ENCODE assay signal across 27 cellular contexts in the genomic region with DNA sequence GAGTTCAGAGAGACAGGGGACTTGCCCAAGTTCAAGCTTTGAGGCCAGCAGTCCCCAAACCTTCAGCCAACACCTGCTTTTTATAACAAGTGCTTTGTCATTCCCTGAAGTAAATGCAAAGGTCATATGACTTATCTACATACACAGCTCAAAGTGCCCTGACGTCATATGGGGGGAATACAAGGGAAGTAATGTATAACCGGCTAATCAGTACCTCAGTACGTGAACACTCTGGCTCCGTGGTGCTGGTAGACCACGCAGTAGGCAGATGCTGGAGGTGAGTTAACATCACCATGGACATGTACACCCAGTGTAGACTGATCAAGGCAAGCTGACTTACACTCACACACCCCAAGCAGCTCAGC.
A peak's percentile ranks its signal among the peaks of the same experiment; 100 is the strongest.
DNase-seq lines count a peak whose midpoint lies in the region; ATAC-seq and TF ChIP-seq lines count a peak whose summit lies in the region.
"Had no signal": no experiment of that assay in that cellular context is flagged by ENCODE, and none has a peak within 500 bp of the region (broad histone marks: within the 10 kb centered on the region; RNA-seq: fewer than 3 reads in every experiment).

No MANE protein-coding gene starts in this region.

- H3K4me2 ChIP-seq in smooth muscle cell = no peak overlapping the region
- H3K4me2 ChIP-seq: SK-N-SH had no signal

- peaks cover 3% of the 10 kb centered on the region for H3K4me1 Mint-ChIP-seq in activated CD4-positive, alpha-beta T cell treated with anti-CD3 and anti-CD28 coated beads for 36 hours
- H3K4me1 Mint-ChIP-seq in IgD-negative memory B cell (peaks cover 42 to 62% (median 45%) of the 10 kb centered on the region in 3 donors), progenitor cell of endocrine pancreas (ENCODE audit: low read depth) (peaks cover 11% of the 10 kb centered on the region)

- H3K27me3 Mint-ChIP-seq in activated CD4-positive, alpha-beta T cell treated with anti-CD3 and anti-CD28 coated beads for 36 hours = peaks cover 10% of the 10 kb centered on the region
- no peaks in the 10 kb centered on the region for H3K27me3 Mint-ChIP-seq in IgD-negative memory B cell
- H3K27me3 Mint-ChIP-seq in progenitor cell of endocrine pancreas = no peaks in the 10 kb centered on the region
- H3K27me3 Mint-ChIP-seq: dendritic cell treated with granulocyte-macrophage colony-stimulating factor and Interleukin-4, amounts not matched to agents 40 ng/mL and 50 ng/mL, for 4 days had no signal

- H3K79me2 ChIP-seq in smooth muscle cell (ENCODE audit: low read depth) = no peaks in the 10 kb centered on the region

- H3K9me3 Mint-ChIP-seq in activated CD4-positive, alpha-beta T cell treated with anti-CD3 and anti-CD28 coated beads for 36 hours (ENCODE audit: low read depth) = no peaks in the 10 kb centered on the region
- H3K9me3 Mint-ChIP-seq in IgD-negative memory B cell (no peaks in the 10 kb centered on the region), progenitor cell of endocrine pancreas (ENCODE audit: low read depth) (no peaks in the 10 kb centered on the region)
- H3K9me3 Mint-ChIP-seq: dendritic cell treated with granulocyte-macrophage colony-stimulating factor and Interleukin-4, amounts not matched to agents 40 ng/mL and 50 ng/mL, for 4 days; T-helper 2 cell treated with Interferon-gamma antibody and Interleukin-4, amounts not matched to agents 5 μg/mL and 100 μg/mL, for 36 hours had no signal

- peak; percentile 18 for DNase-seq in activated CD4-positive, alpha-beta T cell treated with anti-CD3 and anti-CD28 coated beads for 36 hours
- no peak for DNase-seq in activated CD4-positive, alpha-beta T cell treated with anti-CD3 and anti-CD28 coated beads for 48 hours
- peak; percentile 63 for DNase-seq in colonic mucosa
- no peak for DNase-seq in progenitor cell of endocrine pancreas (ENCODE audit: low spot score, unreplicated experiment)
- DNase-seq in HT-29 (ENCODE audit: low spot score) = no peak
- no peak for DNase-seq in middle frontal gyrus (ENCODE audit: extremely low spot score, low spot score)
- DNase-seq in smooth muscle cell (lab: John Stamatoyannopoulos, UW; ENCODE audit: unreplicated experiment) = no peak
- DNase-seq: activated CD4-positive, alpha-beta T cell treated with anti-CD3 and anti-CD28 coated beads, Interleukin-2, amount 50 U/mL, for 4 hours; activated gamma-delta T cell treated with Interleukin-2 at 50 U/mL for 16 hours; activated T-cell treated with anti-CD3 and anti-CD28 coated beads for 4 hours; anterior cingulate cortex; BE2C; glutamatergic neuron; GM23248; HFFc6; NCI-H1105 treated with DMSO at 0.1 percent for 48 hours; NCI-H2081 treated with DMSO at 0.1 percent for 48 hours; SK-N-SH; spleen; stimulated activated CD4-positive, alpha-beta T cell treated with anti-CD3 and anti-CD28 coated beads, Interleukin-4, amount 100 ng/mL, for 1 hour; upper lobe of left lung had no signal

- H3K27ac ChIP-seq in colonic mucosa (peak overlapping the region; percentile 54), smooth muscle cell (ENCODE audit: low read depth) (no peak overlapping the region)
- H3K27ac ChIP-seq: cardiac muscle cell, GM23248, upper lobe of left lung, VCaP had no signal

- WGBS in smooth muscle cell (ENCODE audit: low lambda C conversion rate) = 97% methylated on average over 5 of the region's 5 CpGs

- intact Hi-C loops in activated CD4-positive, alpha-beta T cell treated with anti-CD3 and anti-CD28 coated beads for 36 hours (cut with DNase I, micrococcal nuclease) = no loop called here
- intact Hi-C loops in colonic mucosa (cut with DNase I) = no loop called here

- H3F3A ChIP-seq in smooth muscle cell (ENCODE audit: low read depth) = no peaks in the 10 kb centered on the region

- TF ChIP-seq CTCF in colonic mucosa (IDR thresholded peaks at IDR 0.05) (no peak), progenitor cell of endocrine pancreas (IDR thresholded peaks at IDR 0.05; ENCODE audit: unreplicated experiment) (no peak), smooth muscle cell (IDR thresholded peaks at IDR 0.05; ENCODE audit: borderline replicate concordance, insufficient read depth, poor library complexity, severe bottlenecking) (no peak)

- H3K27me3 ChIP-seq in colonic mucosa (no peaks in the 10 kb centered on the region), smooth muscle cell (ENCODE audit: low read depth) (no peaks in the 10 kb centered on the region)
- H3K27me3 ChIP-seq: BE2C, cardiac muscle cell, spleen, upper lobe of left lung had no signal

- H3K36me3 ChIP-seq in colonic mucosa = no peaks in the 10 kb centered on the region
- H3K36me3 ChIP-seq in smooth muscle cell (ENCODE audit: low read depth) = no peaks in the 10 kb centered on the region
- H3K36me3 ChIP-seq: BE2C, cardiac muscle cell had no signal

- CTCF ChIA-PET in activated CD4-positive, alpha-beta T cell treated with anti-CD3 and anti-CD28 coated beads for 36 hours (lab: Charles Lee) = no interaction called here

- H3K9me3 ChIP-seq in colonic mucosa (no peaks in the 10 kb centered on the region), smooth muscle cell (replicated peaks; ENCODE audit: low read depth) (no peaks in the 10 kb centered on the region)
- H3K9me3 ChIP-seq: BE2C, SK-N-SH, spleen, upper lobe of left lung had no signal

- H3K4me3 ChIP-seq in colonic mucosa = no peak overlapping the region
- no peak overlapping the region for H3K4me3 ChIP-seq in smooth muscle cell
- H3K4me3 ChIP-seq: cardiac muscle cell, GM23248, spleen, upper lobe of left lung had no signal

- H3K27ac Mint-ChIP-seq in activated CD4-positive, alpha-beta T cell treated with anti-CD3 and anti-CD28 coated beads for 36 hours = no peak overlapping the region
- H3K27ac Mint-ChIP-seq in IgD-negative memory B cell (peak overlapping the region in 1 of 3 donors; percentile 97), progenitor cell of endocrine pancreas (peak overlapping the region; percentile 79)
- H3K27ac Mint-ChIP-seq: dendritic cell treated with granulocyte-macrophage colony-stimulating factor and Interleukin-4, amounts not matched to agents 40 ng/mL and 50 ng/mL, for 4 days; HFFc6; T-helper 2 cell treated with Interferon-gamma antibody and Interleukin-4, amounts not matched to agents 5 μg/mL and 100 μg/mL, for 36 hours had no signal

- POLR2A ChIA-PET in activated CD4-positive, alpha-beta T cell treated with anti-CD3 and anti-CD28 coated beads for 36 hours (lab: Charles Lee) = interaction anchor here (0.6 kb wide), 1 partner anchor 41 kb away, joined by 3 read pairs; no protein-coding TSS in a partner anchor

- ATAC-seq in activated CD4-positive, alpha-beta T cell treated with anti-CD3 and anti-CD28 coated beads for 36 hours = peak; percentile 30
- ATAC-seq: Panc1 had no signal

- H3K9ac ChIP-seq in colonic mucosa (ENCODE audit: low read depth in 2 of 2, low read length in 2 of 2) (peak overlapping the region in 1 of 2 donors; percentile 36), smooth muscle cell (ENCODE audit: low read depth) (no peak overlapping the region)
- H3K9ac ChIP-seq: GM23248, SK-N-SH had no signal

- no peak overlapping the region for H3K4me3 Mint-ChIP-seq in activated CD4-positive, alpha-beta T cell treated with anti-CD3 and anti-CD28 coated beads for 36 hours
- H3K4me3 Mint-ChIP-seq in IgD-negative memory B cell (peak overlapping the region in 3 of 4 donors; percentile 40 to 74 (median 60)), progenitor cell of endocrine pancreas (ENCODE audit: low read depth) (no peak overlapping the region)
- H3K4me3 Mint-ChIP-seq: dendritic cell treated with granulocyte-macrophage colony-stimulating factor and Interleukin-4, amounts not matched to agents 40 ng/mL and 50 ng/mL, for 4 days; HFFc6; T-helper 2 cell treated with Interferon-gamma antibody and Interleukin-4, amounts not matched to agents 5 μg/mL and 100 μg/mL, for 36 hours had no signal

- no peaks in the 10 kb centered on the region for H4K20me1 ChIP-seq in smooth muscle cell (ENCODE audit: low read depth)

- H2AFZ ChIP-seq in smooth muscle cell (ENCODE audit: low read depth) = no peak overlapping the region
- H2AFZ ChIP-seq: GM23248 had no signal

- no peaks in the 10 kb centered on the region for H3K36me3 Mint-ChIP-seq in activated CD4-positive, alpha-beta T cell treated with anti-CD3 and anti-CD28 coated beads for 36 hours (ENCODE audit: low read depth)
- no peaks in the 10 kb centered on the region for H3K36me3 Mint-ChIP-seq in IgD-negative memory B cell
- H3K36me3 Mint-ChIP-seq in progenitor cell of endocrine pancreas (ENCODE audit: insufficient read depth) = peaks cover 12% of the 10 kb centered on the region

- H3K4me1 ChIP-seq in colonic mucosa (no peaks in the 10 kb centered on the region), smooth muscle cell (ENCODE audit: low read depth) (no peaks in the 10 kb centered on the region)
- H3K4me1 ChIP-seq: BE2C, upper lobe of left lung had no signal

Comparison
In these comparisons a context has a peak if more than half of its experiments do, and no peak if none do; other contexts are left out.
1. DNase-seq: peak in activated CD4-positive, alpha-beta T cell treated with anti-CD3 and anti-CD28 coated beads for 36 hours (single experiment) and colonic mucosa (single experiment); none in activated CD4-positive, alpha-beta T cell treated with anti-CD3 and anti-CD28 coated beads for 48 hours (single experiment), progenitor cell of endocrine pancreas (single experiment), HT-29 (single experiment), middle frontal gyrus (single experiment) and smooth muscle cell (single experiment).
2. H3K4me3 Mint-ChIP-seq: peak in IgD-negative memory B cell (3 of 4); none in activated CD4-positive, alpha-beta T cell treated with anti-CD3 and anti-CD28 coated beads for 36 hours (single experiment) and progenitor cell of endocrine pancreas (single experiment).